ENCODE assay signal across 7 cellular contexts in the genomic region with DNA sequence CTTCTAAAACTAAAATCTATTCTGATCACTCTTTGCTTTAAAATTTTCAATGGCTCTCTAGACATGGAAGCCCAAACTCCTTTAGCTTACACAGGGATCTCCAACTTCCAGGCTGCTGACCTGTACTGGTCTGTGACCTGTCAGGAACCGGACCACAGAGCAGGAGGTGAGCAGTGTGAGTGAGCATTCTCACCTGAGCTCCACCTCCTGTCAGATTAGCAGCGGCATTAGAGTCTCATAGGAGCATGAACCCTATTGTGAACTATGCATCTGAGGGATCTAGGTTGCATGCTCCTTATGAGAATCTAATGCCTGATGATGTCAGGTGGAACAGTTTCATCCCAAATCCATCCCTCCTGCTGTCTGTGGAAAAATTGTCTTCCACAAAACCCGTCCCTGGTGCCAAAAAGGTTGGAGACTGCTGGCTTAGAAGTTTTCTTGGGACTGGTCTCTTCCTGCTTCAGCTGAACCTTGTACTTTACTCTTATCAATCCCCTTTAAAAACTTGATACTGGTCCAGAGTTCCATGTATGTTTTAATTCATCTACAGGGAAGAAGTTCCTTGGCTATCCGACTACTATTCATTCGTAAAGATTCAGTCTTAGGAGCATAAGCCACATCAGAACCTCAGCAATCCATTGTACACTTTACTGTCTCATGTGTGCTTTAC.
"Had no signal": no experiment of that assay in that cellular context is flagged by ENCODE, and none has a peak within 500 bp of the region (broad histone marks: within the 10 kb centered on the region; RNA-seq: fewer than 3 reads in every experiment).

No MANE protein-coding gene starts in this region.

- H3K27ac ChIP-seq: HL-60 had no signal

- H3K4me1 Mint-ChIP-seq: IgD-negative memory B cell had no signal

- FAIRE-seq: HepG2, HTR-8/SVneo, K562 had no signal

- H3K27ac Mint-ChIP-seq: IgD-negative memory B cell had no signal

- H3K4me3 ChIP-seq: K562 had no signal

- H3K27me3 Mint-ChIP-seq: IgD-negative memory B cell had no signal

- H3K36me3 Mint-ChIP-seq: IgD-negative memory B cell had no signal

- DNase-seq: IMR-90, KBM-7 had no signal

- ATAC-seq: HepG2, K562 had no signal
